ENCODE assay signal across 10 cellular contexts in genomic region chr9:106892632-106893031, GRCh38. TPM values are rescaled to one million over a fixed set of nuclear protein-coding genes. Genes with fewer than 3 reads are reported as not detected.
DNase-seq lines count a peak whose midpoint lies in the region; TF ChIP-seq lines count a peak whose summit lies in the region.
"Had no signal": no experiment of that assay in that cellular context is flagged by ENCODE, and none has a peak within 500 bp of the region (broad histone marks: within the 10 kb centered on the region; RNA-seq: fewer than 3 reads in every experiment).

No MANE protein-coding gene starts in this region.

- H3K27ac ChIP-seq in ectodermal cell (ENCODE audit: insufficient read depth, low read depth, low read length, poor library complexity, severe bottlenecking), result peak overlapping the region; percentile 73
- no peak overlapping the region for H3K27ac ChIP-seq in liver (ENCODE audit: low read depth in 1 of 2, low read length in 2 of 2)
- H3K27ac ChIP-seq: BLaER1 had no signal

- peaks cover 60% of the 10 kb centered on the region for H3K4me1 ChIP-seq in ectodermal cell (ENCODE audit: control insufficient read depth, insufficient read depth, low read length)
- no peaks in the 10 kb centered on the region for H3K4me1 ChIP-seq in liver (ENCODE audit: control insufficient read depth in 4 of 4, insufficient read depth in 4 of 4, low read length in 3 of 4)
- H3K4me1 ChIP-seq: BLaER1 had no signal

- no peaks in the 10 kb centered on the region for H3K9me3 ChIP-seq in ectodermal cell (ENCODE audit: control insufficient read depth, low read length)
- H3K9me3 ChIP-seq in liver (ENCODE audit: control insufficient read depth in 4 of 4, low read length in 3 of 4), result no peaks in the 10 kb centered on the region
- H3K9me3 ChIP-seq: BLaER1 had no signal

- H3K4me3 ChIP-seq in ectodermal cell (ENCODE audit: insufficient read depth, low read depth, low read length), result peak overlapping the region; percentile 7
- no peak overlapping the region for H3K4me3 ChIP-seq in liver (ENCODE audit: low read depth in 1 of 3, low read length in 3 of 3)
- H3K4me3 ChIP-seq: BLaER1 had no signal

- TF ChIP-seq RAD21 in liver (IDR thresholded peaks at IDR 0.05), result no peak

- H3K36me3 ChIP-seq in ectodermal cell (ENCODE audit: control insufficient read depth, insufficient read depth, low read length) (no peaks in the 10 kb centered on the region), liver (ENCODE audit: control insufficient read depth in 4 of 4, insufficient read depth in 3 of 4, low read depth in 1 of 4, low read length in 3 of 4) (no peaks in the 10 kb centered on the region)
- H3K36me3 ChIP-seq: BLaER1 had no signal

- H3K9ac ChIP-seq in liver (ENCODE audit: low read depth in 1 of 2, low read length in 2 of 2), result no peak overlapping the region
- H3K9ac ChIP-seq: BLaER1 had no signal

- WGBS in ectodermal cell, 2 experiments, result 40 to 53% methylated on average over 3 to 4 of the region's 4 CpGs
- WGBS in liver, result 74% methylated on average over 4 of the region's 4 CpGs

- H3K27me3 ChIP-seq in ectodermal cell (ENCODE audit: control insufficient read depth, insufficient read depth, low read length, poor library complexity, severe bottlenecking) (no peaks in the 10 kb centered on the region), liver (ENCODE audit: control insufficient read depth in 4 of 4, insufficient read depth in 4 of 4, low read length in 3 of 4) (no peaks in the 10 kb centered on the region)
- H3K27me3 ChIP-seq: BLaER1 had no signal

- DNase-seq in 8988T (peak; percentile 46), HuH-7 (ENCODE audit: low spot score) (peak; percentile 13), midbrain (lab: John Stamatoyannopoulos, UW) (no peak), NCI-H774 (lab: John Stamatoyannopoulos, UW) (no peak), OCI-M1 (lab: John Stamatoyannopoulos, UW) (no peak)
- no peak for DNase-seq in activated CD4-positive, alpha-beta T cell treated with anti-CD3 and anti-CD28 coated beads, Interleukin-2, amount 50 U/mL, for 4 hours
- DNase-seq: NCI-H510A treated with DMSO at 0.1 percent for 48 hours had no signal

- no peak for TF ChIP-seq CTCF in liver (IDR thresholded peaks at IDR 0.05; ENCODE audit: low read depth, low read length, missing input control)

TF ChIP-seq in liver, 16 proteins besides CTCF, POLR2A, EP300 and RAD21:
- TF ChIP-seq JUND (IDR thresholded peaks at IDR 0.05), result peak; percentile 57 to 68
- TF ChIP-seq, protein P1, sequence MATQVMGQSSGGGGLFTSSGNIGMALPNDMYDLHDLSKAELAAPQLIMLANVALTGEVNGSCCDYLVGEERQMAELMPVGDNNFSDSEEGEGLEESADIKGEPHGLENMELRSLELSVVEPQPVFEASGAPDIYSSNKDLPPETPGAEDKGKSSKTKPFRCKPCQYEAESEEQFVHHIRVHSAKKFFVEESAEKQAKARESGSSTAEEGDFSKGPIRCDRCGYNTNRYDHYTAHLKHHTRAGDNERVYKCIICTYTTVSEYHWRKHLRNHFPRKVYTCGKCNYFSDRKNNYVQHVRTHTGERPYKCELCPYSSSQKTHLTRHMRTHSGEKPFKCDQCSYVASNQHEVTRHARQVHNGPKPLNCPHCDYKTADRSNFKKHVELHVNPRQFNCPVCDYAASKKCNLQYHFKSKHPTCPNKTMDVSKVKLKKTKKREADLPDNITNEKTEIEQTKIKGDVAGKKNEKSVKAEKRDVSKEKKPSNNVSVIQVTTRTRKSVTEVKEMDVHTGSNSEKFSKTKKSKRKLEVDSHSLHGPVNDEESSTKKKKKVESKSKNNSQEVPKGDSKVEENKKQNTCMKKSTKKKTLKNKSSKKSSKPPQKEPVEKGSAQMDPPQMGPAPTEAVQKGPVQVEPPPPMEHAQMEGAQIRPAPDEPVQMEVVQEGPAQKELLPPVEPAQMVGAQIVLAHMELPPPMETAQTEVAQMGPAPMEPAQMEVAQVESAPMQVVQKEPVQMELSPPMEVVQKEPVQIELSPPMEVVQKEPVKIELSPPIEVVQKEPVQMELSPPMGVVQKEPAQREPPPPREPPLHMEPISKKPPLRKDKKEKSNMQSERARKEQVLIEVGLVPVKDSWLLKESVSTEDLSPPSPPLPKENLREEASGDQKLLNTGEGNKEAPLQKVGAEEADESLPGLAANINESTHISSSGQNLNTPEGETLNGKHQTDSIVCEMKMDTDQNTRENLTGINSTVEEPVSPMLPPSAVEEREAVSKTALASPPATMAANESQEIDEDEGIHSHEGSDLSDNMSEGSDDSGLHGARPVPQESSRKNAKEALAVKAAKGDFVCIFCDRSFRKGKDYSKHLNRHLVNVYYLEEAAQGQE (IDR thresholded peaks at IDR 0.05), result no peak
- no peak for TF ChIP-seq TAF1 (conservative IDR thresholded peaks at IDR 0.05)
- no peak for TF ChIP-seq HNF4G (IDR thresholded peaks at IDR 0.05)
- no peak for TF ChIP-seq FOXA1 (IDR thresholded peaks at IDR 0.05)
- TF ChIP-seq ATF3 (IDR thresholded peaks at IDR 0.05), result no peak
- TF ChIP-seq NR2F2 (IDR thresholded peaks at IDR 0.05), result peak; percentile 40
- TF ChIP-seq ZBTB33 (IDR thresholded peaks at IDR 0.05), result no peak

RNA-seq across cellular contexts. Expression of gene ZNF462, which starts 29.7 kb away (rescaled TPM):
- 64.7 TPM for polyA plus RNA-seq in ectodermal cell (2013, experiment 1 of 4)
- 72.7 TPM for polyA plus RNA-seq in ectodermal cell (2013, experiment 2 of 4)
- polyA plus RNA-seq in ectodermal cell (2013, experiment 3 of 4), result 43.9 TPM
- polyA plus RNA-seq in ectodermal cell (2013, experiment 4 of 4), result 55.4 TPM
- total RNA-seq in liver, result 1 to 10 TPM; 2.0 to 2.1 TPM
- polyA plus RNA-seq in liver, result under 1 TPM; 0.35 to 0.78 TPM

Comparison
In these comparisons a context has a peak if more than half of its experiments do, and no peak if none do; other contexts are left out.
1. DNase-seq: peak in 8988T (single experiment) and HuH-7 (single experiment); none in midbrain (single experiment), NCI-H774 (single experiment), activated CD4-positive, alpha-beta T cell treated with anti-CD3 and anti-CD28 coated beads, Interleukin-2, amount 50 U/mL, for 4 hours (0 of 2) and OCI-M1 (single experiment).